Comparison of ENCODE assay signal across 8 cellular contexts in genomic region chr9:136051568-136052432, GRCh38. TPM values are rescaled to one million over a fixed set of nuclear protein-coding genes. Genes with fewer than 3 reads are reported as not detected.
DNase-seq lines count a peak whose midpoint lies in the region; ATAC-seq and TF ChIP-seq lines count a peak whose summit lies in the region.

No MANE protein-coding gene starts in this region.

- H3K9me3 Mint-ChIP-seq in activated naive CD4-positive, alpha-beta T cell treated with anti-CD3 and anti-CD28 coated beads, Interleukin-2, amount 10 ng/mL, durations not matched to agents 7 days and 5 days, result no peaks in the 10 kb centered on the region
- no peaks in the 10 kb centered on the region for H3K9me3 Mint-ChIP-seq in naive B cell

- H3K36me3 ChIP-seq in upper lobe of left lung, result peaks cover 4 to 35% (median 24%) of the 10 kb centered on the region in 4 donors

- H3K27ac Mint-ChIP-seq in activated naive CD4-positive, alpha-beta T cell treated with anti-CD3 and anti-CD28 coated beads, Interleukin-2, amount 10 ng/mL, durations not matched to agents 7 days and 5 days, result no peak overlapping the region
- no peak overlapping the region for H3K27ac Mint-ChIP-seq in naive B cell

- ATAC-seq in naive B cell (ENCODE audit: low read depth in 2 of 2), result no peak
- peak; percentile 53 to 61 for ATAC-seq in upper lobe of left lung (ENCODE audit: low FRiP score in 2 of 2)
- no peak for ATAC-seq in HG02970 (IDR thresholded peaks at IDR 0.05; ENCODE audit: low FRiP score, unreplicated experiment)

- peaks cover 58% of the 10 kb centered on the region for H3K27me3 Mint-ChIP-seq in activated naive CD4-positive, alpha-beta T cell treated with anti-CD3 and anti-CD28 coated beads, Interleukin-2, amount 10 ng/mL, durations not matched to agents 7 days and 5 days
- H3K27me3 Mint-ChIP-seq in naive B cell, result peaks cover 0 to 66% (median 33%) of the 10 kb centered on the region in 3 donors

- DNase-seq in activated CD4-positive, alpha-beta T cell treated with anti-CD3 and anti-CD28 coated beads, Interleukin-2, amount 50 U/mL, for 1 hour, result peak; percentile 17
- no peak for DNase-seq in activated CD4-positive, alpha-beta T cell treated with anti-CD3 and anti-CD28 coated beads, Interleukin-2, amount 50 U/mL, for 4 hours
- DNase-seq in NCI-H2029 (lab: John Stamatoyannopoulos, UW) (peak; percentile 81), foreskin melanocyte (peak; percentile 99), naive B cell (no peak), upper lobe of left lung (peak; percentile 80 to 89)
- peak; percentile 32 for DNase-seq in activated naive CD4-positive, alpha-beta T cell treated with anti-CD3 and anti-CD28 coated beads, Interleukin-2, amount 10 ng/mL, durations not matched to agents 7 days and 5 days

- no peak overlapping the region for H3K4me3 Mint-ChIP-seq in activated naive CD4-positive, alpha-beta T cell treated with anti-CD3 and anti-CD28 coated beads, Interleukin-2, amount 10 ng/mL, durations not matched to agents 7 days and 5 days
- peak overlapping the region in 6 of 8 donors; percentile 32 to 69 (median 54) for H3K4me3 Mint-ChIP-seq in naive B cell

- WGBS in upper lobe of left lung, 2 donors, result 1% methylated on average over 34 to 44 of the region's 66 CpGs

- TF ChIP-seq CTCF in upper lobe of left lung (IDR thresholded peaks at IDR 0.05), result peak in 1 of 6 experiments; percentile 5

- no peaks in the 10 kb centered on the region for H3K27me3 ChIP-seq in upper lobe of left lung

- peaks cover 8% of the 10 kb centered on the region for H3K4me1 Mint-ChIP-seq in activated naive CD4-positive, alpha-beta T cell treated with anti-CD3 and anti-CD28 coated beads, Interleukin-2, amount 10 ng/mL, durations not matched to agents 7 days and 5 days
- H3K4me1 Mint-ChIP-seq in naive B cell, result peaks cover 0 to 11% (median 8%) of the 10 kb centered on the region in 3 donors

- CTCF ChIA-PET in activated naive CD4-positive, alpha-beta T cell treated with anti-CD3 and anti-CD28 coated beads, Interleukin-2, amount 10 ng/mL, durations not matched to agents 7 days and 5 days (lab: Charles Lee), result no interaction called here

- peak overlapping the region; percentile 57 to 88 (median 71) for H3K27ac ChIP-seq in upper lobe of left lung

- H3K4me1 ChIP-seq in upper lobe of left lung, result peaks cover 47 to 92% (median 65%) of the 10 kb centered on the region in 4 donors

- no peak for TF ChIP-seq POLR2A in upper lobe of left lung (IDR thresholded peaks at IDR 0.05)

- H3K36me3 Mint-ChIP-seq in activated naive CD4-positive, alpha-beta T cell treated with anti-CD3 and anti-CD28 coated beads, Interleukin-2, amount 10 ng/mL, durations not matched to agents 7 days and 5 days, result no peaks in the 10 kb centered on the region
- no peaks in the 10 kb centered on the region for H3K36me3 Mint-ChIP-seq in naive B cell

- TF ChIP-seq EP300 in upper lobe of left lung (IDR thresholded peaks at IDR 0.05), result no peak

- peak overlapping the region; percentile 9 to 61 (median 54) for H3K4me3 ChIP-seq in upper lobe of left lung

- no peaks in the 10 kb centered on the region for H3K9me3 ChIP-seq in upper lobe of left lung

RNA-seq across cellular contexts. Expression of gene NACC2, which starts 43.3 kb away (rescaled TPM):
- under 1 TPM in 4 of 6 donors, not detected in 2; 0.04 to 0.11 (median 0.06) TPM for polyA plus RNA-seq in naive B cell (ENCODE audit: low read depth in 6 of 6)
- total RNA-seq in upper lobe of left lung, result 10 to 100 TPM; 16.8 to 38.4 (median 31.3) TPM

Comparison
In these comparisons a context has a peak if more than half of its experiments do, and no peak if none do; other contexts are left out.
1. DNase-seq: peak in activated CD4-positive, alpha-beta T cell treated with anti-CD3 and anti-CD28 coated beads, Interleukin-2, amount 50 U/mL, for 1 hour (single experiment), NCI-H2029 (single experiment), activated naive CD4-positive, alpha-beta T cell treated with anti-CD3 and anti-CD28 coated beads, Interleukin-2, amount 10 ng/mL, durations not matched to agents 7 days and 5 days (single experiment), foreskin melanocyte (single experiment) and upper lobe of left lung (2 of 2); none in activated CD4-positive, alpha-beta T cell treated with anti-CD3 and anti-CD28 coated beads, Interleukin-2, amount 50 U/mL, for 4 hours (0 of 2) and naive B cell (single experiment).
2. ATAC-seq: peak in upper lobe of left lung (2 of 2); none in naive B cell (0 of 2) and HG02970 (single experiment).